21 cellular contexts compared by ENCODE assay signal in the genomic region with DNA sequence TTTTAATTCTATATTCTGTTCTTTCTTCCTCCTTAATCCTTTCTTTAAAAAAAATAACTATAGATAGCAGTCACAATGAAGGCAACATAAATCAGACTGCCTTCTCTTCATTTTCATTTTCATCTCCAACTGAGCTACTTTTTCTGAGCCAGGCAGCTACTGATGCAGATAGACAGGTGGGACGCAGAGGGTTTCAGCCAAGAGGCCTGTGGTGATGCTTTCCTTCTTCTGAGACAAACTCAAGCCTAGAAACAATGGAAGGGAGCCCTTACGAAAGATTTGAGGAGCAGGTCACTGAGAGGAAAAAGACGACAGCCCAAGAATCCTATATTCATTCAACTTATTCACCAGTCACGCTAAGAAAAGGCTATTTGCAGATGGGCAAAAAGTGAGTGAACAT.
"Had no signal": no experiment of that assay in that cellular context is flagged by ENCODE, and none has a peak within 500 bp of the region (broad histone marks: within the 10 kb centered on the region; RNA-seq: fewer than 3 reads in every experiment).

No MANE protein-coding gene starts in this region.

- H3K9me3 ChIP-seq: esophagus muscularis mucosa, gastroesophageal sphincter, neutrophil, psoas muscle, right lobe of liver, suprapubic skin, thyroid gland, upper lobe of left lung, uterus had no signal

- ATAC-seq: effector memory CD8-positive, alpha-beta T cell; gastroesophageal sphincter; left lobe of liver; naive thymus-derived CD8-positive, alpha-beta T cell; psoas muscle; right lobe of liver; stimulated activated effector memory CD8-positive, alpha-beta T cell treated with anti-CD3 and anti-CD28 coated beads, Interleukin-12 subunit alpha, Interleukin-12 subunit beta, amount 100 ng/mL, for 72 hours; stimulated activated naive CD8-positive, alpha-beta T cell treated with anti-CD3 and anti-CD28 coated beads, Interleukin-15, Interleukin-2, amounts not matched to agents 100 U/mL and 50 U/mL, for 24 hours had no signal

- H3K36me3 ChIP-seq: esophagus muscularis mucosa, gastroesophageal sphincter, neutrophil, right lobe of liver, suprapubic skin, thyroid gland, upper lobe of left lung, uterus had no signal

- H3K4me3 ChIP-seq: esophagus muscularis mucosa, gastroesophageal sphincter, psoas muscle, right lobe of liver, suprapubic skin, thyroid gland, upper lobe of left lung, uterus had no signal

- H3K27ac ChIP-seq: epithelial cell of prostate, esophagus muscularis mucosa, gastroesophageal sphincter, neutrophil, psoas muscle, right lobe of liver, suprapubic skin, thyroid gland, upper lobe of left lung, uterus had no signal

- H3K27me3 ChIP-seq: esophagus muscularis mucosa, gastroesophageal sphincter, neutrophil, right lobe of liver, suprapubic skin, thyroid gland, upper lobe of left lung, uterus had no signal

- H3K4me1 ChIP-seq: esophagus muscularis mucosa, gastroesophageal sphincter, right lobe of liver, suprapubic skin, thyroid gland, uterus had no signal

- DNase-seq: effector memory CD8-positive, alpha-beta T cell; glutamatergic neuron; islet precursor cell; mammary epithelial cell; naive thymus-derived CD8-positive, alpha-beta T cell; psoas muscle; retina; right lobe of liver; stimulated activated CD4-positive, alpha-beta T cell treated with anti-CD3 and anti-CD28 coated beads, Interleukin-4, amount 100 ng/mL, for 1 hour; stimulated activated CD8-positive, alpha-beta memory T cell treated with anti-CD3 and anti-CD28 coated beads, Interleukin-4, amount 100 ng/mL, for 48 hours; stimulated activated naive CD8-positive, alpha-beta T cell treated with anti-CD3 and anti-CD28 coated beads, Interleukin-15, Interleukin-2, amounts not matched to agents 100 U/mL and 50 U/mL, for 24 hours; thyroid gland; upper lobe of left lung; uterus had no signal
